35 cellular contexts compared by ENCODE assay signal in genomic region chr1:153242160-153242559, GRCh38. TPM values are rescaled to one million over a fixed set of nuclear protein-coding genes. Genes with fewer than 3 reads are reported as not detected.
"Had no signal": no experiment of that assay in that cellular context is flagged by ENCODE, and none has a peak within 500 bp of the region (broad histone marks: within the 10 kb centered on the region; RNA-seq: fewer than 3 reads in every experiment).

No MANE protein-coding gene starts in this region.

- H3K27me3 ChIP-seq: ascending aorta, brain microvascular endothelial cell, breast epithelium had no signal

- H3K36me3 ChIP-seq: ascending aorta, brain microvascular endothelial cell, breast epithelium, WERI-Rb-1 had no signal

- ATAC-seq: activated CD4-positive, alpha-beta T cell treated with anti-CD3 and anti-CD28 coated beads for 36 hours; activated CD4-positive, CD25-positive, alpha-beta regulatory T cell treated with anti-CD3 and anti-CD28 coated beads, Interleukin-2, amount 50 U/mL, for 24 hours; activated CD8-positive, alpha-beta memory T cell treated with anti-CD3 and anti-CD28 coated beads, Interleukin-2, amount 10 ng/mL, durations not matched to agents 7 days and 5 days; activated CD8-positive, alpha-beta T cell treated with anti-CD3 and anti-CD28 coated beads, Interleukin-2, amount 10 ng/mL, durations not matched to agents 7 days and 5 days; activated naive CD8-positive, alpha-beta T cell treated with anti-CD3 and anti-CD28 coated beads, Interleukin-2, amount 50 U/mL, for 24 hours; WTC11 had no signal

- H3K4me1 ChIP-seq: ascending aorta, breast epithelium had no signal

- DNase-seq: activated CD4-positive, alpha-beta memory T cell treated with anti-CD3 and anti-CD28 coated beads, Interleukin-2, amount 10 ng/mL, durations not matched to agents 7 days and 5 days; activated CD4-positive, alpha-beta T cell treated with anti-CD3 and anti-CD28 coated beads for 1 hour; activated CD4-positive, alpha-beta T cell treated with anti-CD3 and anti-CD28 coated beads for 36 hours; activated CD4-positive, alpha-beta T cell treated with anti-CD3 and anti-CD28 coated beads for 48 hours; activated CD4-positive, alpha-beta T cell treated with anti-CD3 and anti-CD28 coated beads, Interleukin-2, amount 10 ng/mL, durations not matched to agents 7 days and 5 days; activated CD4-positive, alpha-beta T cell treated with anti-CD3 and anti-CD28 coated beads, Interleukin-2, amount 50 U/mL, for 48 hours; activated CD4-positive, CD25-positive, alpha-beta regulatory T cell; activated CD8-positive, alpha-beta memory T cell treated with anti-CD3 and anti-CD28 coated beads for 24 hours; activated CD8-positive, alpha-beta memory T cell treated with anti-CD3 and anti-CD28 coated beads, Interleukin-2, amount 10 ng/mL, durations not matched to agents 7 days and 5 days; activated CD8-positive, alpha-beta T cell treated with anti-CD3 and anti-CD28 coated beads, Interleukin-2, amount 10 ng/mL, durations not matched to agents 7 days and 5 days; activated effector memory CD4-positive, alpha-beta T cell treated with Interleukin-2 at 50 U/mL for 16 hours; activated gamma-delta T cell; activated naive CD4-positive, alpha-beta T cell treated with anti-CD3 and anti-CD28 coated beads, Interleukin-2, amount 10 ng/mL, durations not matched to agents 7 days and 5 days; activated naive CD4-positive, alpha-beta T cell treated with Interleukin-2 at 50 U/mL for 16 hours; activated naive CD8-positive, alpha-beta T cell treated with anti-CD3 and anti-CD28 coated beads, Interleukin-2, amount 10 ng/mL, durations not matched to agents 7 days and 5 days; activated naive CD8-positive, alpha-beta T cell treated with anti-CD3 and anti-CD28 coated beads, Interleukin-2, amount 50 U/mL, for 24 hours; activated T-cell treated with anti-CD3 and anti-CD28 coated beads, Interleukin-2, amount 50 U/mL, for 24 hours; activated T-cell treated with anti-CD3 and anti-CD28 coated beads, Interleukin-2, amount 50 U/mL, for 48 hours; amygdala; anterior cingulate cortex; brain microvascular endothelial cell; central memory CD4-positive, alpha-beta T cell; T-helper 1 cell; T-helper 2 cell; T-helper 9 cell; WERI-Rb-1 had no signal

- FAIRE-seq: TTC549 had no signal

- H3K9me3 ChIP-seq: ascending aorta, breast epithelium had no signal

- H3K27ac ChIP-seq: ascending aorta, brain microvascular endothelial cell, breast epithelium, WERI-Rb-1 had no signal

- H3K4me3 ChIP-seq: ascending aorta, breast epithelium had no signal

RNA-seq across cellular contexts. Expression of gene LORICRIN, which starts 17.3 kb away (rescaled TPM):
- total RNA-seq: activated CD4-positive, alpha-beta memory T cell treated with anti-CD3 and anti-CD28 coated beads, Interleukin-2, amount 10 ng/mL, durations not matched to agents 7 days and 5 days; activated CD4-positive, alpha-beta T cell treated with anti-CD3 and anti-CD28 coated beads for 36 hours; activated CD4-positive, alpha-beta T cell treated with anti-CD3 and anti-CD28 coated beads, Interleukin-2, amount 10 ng/mL, durations not matched to agents 7 days and 5 days; activated CD8-positive, alpha-beta memory T cell treated with anti-CD3 and anti-CD28 coated beads, Interleukin-2, amount 10 ng/mL, durations not matched to agents 7 days and 5 days; activated CD8-positive, alpha-beta T cell treated with anti-CD3 and anti-CD28 coated beads, Interleukin-2, amount 10 ng/mL, durations not matched to agents 7 days and 5 days; activated naive CD8-positive, alpha-beta T cell treated with anti-CD3 and anti-CD28 coated beads, Interleukin-2, amount 10 ng/mL, durations not matched to agents 7 days and 5 days; activated T-helper 2 cell treated with anti-CD3 and anti-CD28 coated beads, Interferon-gamma antibody, Interleukin-2, Interleukin-4, amounts not matched to agents 10 μg/mL and 5 μg/mL and 100 μg/mL, durations not matched to agents 14 hours and 24 hours and 36 hours; ascending aorta; breast epithelium; cardiac septum; cerebellum; WTC11 had no signal
- polyA plus RNA-seq: adipose tissue had no signal

RNA-seq across cellular contexts. Expression of gene PRR9, which starts 24.8 kb away (rescaled TPM):
- total RNA-seq: activated CD4-positive, alpha-beta memory T cell treated with anti-CD3 and anti-CD28 coated beads, Interleukin-2, amount 10 ng/mL, durations not matched to agents 7 days and 5 days; activated CD4-positive, alpha-beta T cell treated with anti-CD3 and anti-CD28 coated beads for 36 hours; activated CD4-positive, alpha-beta T cell treated with anti-CD3 and anti-CD28 coated beads, Interleukin-2, amount 10 ng/mL, durations not matched to agents 7 days and 5 days; activated CD8-positive, alpha-beta memory T cell treated with anti-CD3 and anti-CD28 coated beads, Interleukin-2, amount 10 ng/mL, durations not matched to agents 7 days and 5 days; activated CD8-positive, alpha-beta T cell treated with anti-CD3 and anti-CD28 coated beads, Interleukin-2, amount 10 ng/mL, durations not matched to agents 7 days and 5 days; activated naive CD8-positive, alpha-beta T cell treated with anti-CD3 and anti-CD28 coated beads, Interleukin-2, amount 10 ng/mL, durations not matched to agents 7 days and 5 days; activated T-helper 2 cell treated with anti-CD3 and anti-CD28 coated beads, Interferon-gamma antibody, Interleukin-2, Interleukin-4, amounts not matched to agents 10 μg/mL and 5 μg/mL and 100 μg/mL, durations not matched to agents 14 hours and 24 hours and 36 hours; ascending aorta; breast epithelium; cardiac septum; cerebellum; WTC11 had no signal

RNA-seq across cellular contexts. Expression of gene LELP1, which starts 38.9 kb away (rescaled TPM):
- total RNA-seq: activated CD4-positive, alpha-beta memory T cell treated with anti-CD3 and anti-CD28 coated beads, Interleukin-2, amount 10 ng/mL, durations not matched to agents 7 days and 5 days; activated CD4-positive, alpha-beta T cell treated with anti-CD3 and anti-CD28 coated beads for 36 hours; activated CD4-positive, alpha-beta T cell treated with anti-CD3 and anti-CD28 coated beads, Interleukin-2, amount 10 ng/mL, durations not matched to agents 7 days and 5 days; activated CD8-positive, alpha-beta memory T cell treated with anti-CD3 and anti-CD28 coated beads, Interleukin-2, amount 10 ng/mL, durations not matched to agents 7 days and 5 days; activated CD8-positive, alpha-beta T cell treated with anti-CD3 and anti-CD28 coated beads, Interleukin-2, amount 10 ng/mL, durations not matched to agents 7 days and 5 days; activated naive CD8-positive, alpha-beta T cell treated with anti-CD3 and anti-CD28 coated beads, Interleukin-2, amount 10 ng/mL, durations not matched to agents 7 days and 5 days; activated T-helper 2 cell treated with anti-CD3 and anti-CD28 coated beads, Interferon-gamma antibody, Interleukin-2, Interleukin-4, amounts not matched to agents 10 μg/mL and 5 μg/mL and 100 μg/mL, durations not matched to agents 14 hours and 24 hours and 36 hours; ascending aorta; breast epithelium; cardiac septum; cerebellum; WTC11 had no signal
- polyA plus RNA-seq: adipose tissue had no signal
